Comparison of ENCODE assay signal across 1 cellular context in the genomic region with DNA sequence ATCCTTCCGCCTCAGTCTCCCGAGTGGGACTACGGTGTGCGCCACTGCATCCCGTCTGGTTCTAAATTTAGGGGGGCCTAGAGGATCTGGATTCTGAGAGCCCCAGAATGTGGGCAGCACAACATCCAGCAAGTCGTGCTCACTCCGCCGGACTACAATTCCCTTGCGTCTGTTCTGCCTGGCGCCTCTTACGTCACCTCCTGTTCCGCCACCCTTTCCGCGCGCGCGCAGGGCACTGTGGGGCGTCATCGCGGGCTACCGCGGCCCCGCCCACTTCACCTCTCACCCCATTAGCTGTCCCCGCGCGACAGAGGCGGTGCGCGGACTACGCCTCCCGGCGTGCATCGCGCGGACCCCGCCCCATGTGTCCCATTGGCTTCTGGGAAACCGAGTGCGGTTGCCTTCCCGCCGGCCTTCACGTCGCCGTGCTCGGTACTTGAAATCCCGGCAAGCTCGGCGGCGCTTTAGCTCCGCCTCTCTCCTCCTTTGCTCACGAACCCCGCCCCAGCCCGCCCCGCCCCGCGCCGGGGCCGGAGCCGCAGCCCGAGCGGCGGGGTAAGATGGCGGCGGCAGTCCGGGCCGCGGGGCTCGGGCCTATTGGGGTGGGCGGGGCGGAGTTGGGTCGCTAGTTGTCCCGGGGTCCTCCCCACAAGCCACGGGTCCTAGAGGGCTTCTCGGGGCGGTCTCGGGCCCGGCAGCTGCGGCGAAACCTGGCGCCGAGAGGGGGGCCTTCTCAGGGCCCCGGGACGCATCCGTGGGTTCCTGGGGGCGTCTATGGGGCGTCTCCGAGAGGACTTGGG.
TF ChIP-seq lines count a peak whose summit lies in the region.

A gene with protein sequence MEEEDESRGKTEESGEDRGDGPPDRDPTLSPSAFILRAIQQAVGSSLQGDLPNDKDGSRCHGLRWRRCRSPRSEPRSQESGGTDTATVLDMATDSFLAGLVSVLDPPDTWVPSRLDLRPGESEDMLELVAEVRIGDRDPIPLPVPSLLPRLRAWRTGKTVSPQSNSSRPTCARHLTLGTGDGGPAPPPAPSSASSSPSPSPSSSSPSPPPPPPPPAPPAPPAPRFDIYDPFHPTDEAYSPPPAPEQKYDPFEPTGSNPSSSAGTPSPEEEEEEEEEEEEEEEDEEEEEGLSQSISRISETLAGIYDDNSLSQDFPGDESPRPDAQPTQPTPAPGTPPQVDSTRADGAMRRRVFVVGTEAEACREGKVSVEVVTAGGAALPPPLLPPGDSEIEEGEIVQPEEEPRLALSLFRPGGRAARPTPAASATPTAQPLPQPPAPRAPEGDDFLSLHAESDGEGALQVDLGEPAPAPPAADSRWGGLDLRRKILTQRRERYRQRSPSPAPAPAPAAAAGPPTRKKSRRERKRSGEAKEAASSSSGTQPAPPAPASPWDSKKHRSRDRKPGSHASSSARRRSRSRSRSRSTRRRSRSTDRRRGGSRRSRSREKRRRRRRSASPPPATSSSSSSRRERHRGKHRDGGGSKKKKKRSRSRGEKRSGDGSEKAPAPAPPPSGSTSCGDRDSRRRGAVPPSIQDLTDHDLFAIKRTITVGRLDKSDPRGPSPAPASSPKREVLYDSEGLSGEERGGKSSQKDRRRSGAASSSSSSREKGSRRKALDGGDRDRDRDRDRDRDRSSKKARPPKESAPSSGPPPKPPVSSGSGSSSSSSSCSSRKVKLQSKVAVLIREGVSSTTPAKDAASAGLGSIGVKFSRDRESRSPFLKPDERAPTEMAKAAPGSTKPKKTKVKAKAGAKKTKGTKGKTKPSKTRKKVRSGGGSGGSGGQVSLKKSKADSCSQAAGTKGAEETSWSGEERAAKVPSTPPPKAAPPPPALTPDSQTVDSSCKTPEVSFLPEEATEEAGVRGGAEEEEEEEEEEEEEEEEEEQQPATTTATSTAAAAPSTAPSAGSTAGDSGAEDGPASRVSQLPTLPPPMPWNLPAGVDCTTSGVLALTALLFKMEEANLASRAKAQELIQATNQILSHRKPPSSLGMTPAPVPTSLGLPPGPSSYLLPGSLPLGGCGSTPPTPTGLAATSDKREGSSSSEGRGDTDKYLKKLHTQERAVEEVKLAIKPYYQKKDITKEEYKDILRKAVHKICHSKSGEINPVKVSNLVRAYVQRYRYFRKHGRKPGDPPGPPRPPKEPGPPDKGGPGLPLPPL (plus strand): TSS at position 522 of the 800 bp plus-strand sequence. CDS start 2,818 bp downstream, outside the sequence.

TF ChIP-seq in H1, 55 proteins besides CTCF, POLR2A, EP300 and RAD21 (continued from another document):
- peak; percentile 90 for TF ChIP-seq SIX5 (IDR thresholded peaks at IDR 0.05; ENCODE audit: low read depth, low read length)
- TF ChIP-seq BACH1 (IDR thresholded peaks at IDR 0.05; ENCODE audit: low read length) = peak; percentile 99
- TF ChIP-seq TBP (IDR thresholded peaks at IDR 0.05; ENCODE audit: low read depth, low read length) = no peak
- TF ChIP-seq KDM1A (IDR thresholded peaks at IDR 0.05; ENCODE audit: borderline replicate concordance, low read length) = no peak
- TF ChIP-seq GTF2F1 (IDR thresholded peaks at IDR 0.05; ENCODE audit: borderline replicate concordance, low read depth, low read length) = no peak
- TF ChIP-seq CEBPB (IDR thresholded peaks at IDR 0.05; ENCODE audit: low read depth, low read length) = peak; percentile 72
- TF ChIP-seq TCF12 (IDR thresholded peaks at IDR 0.05; ENCODE audit: low read depth, low read length) = no peak
- peak; percentile 93 for TF ChIP-seq SP4 (IDR thresholded peaks at IDR 0.05; ENCODE audit: low read length)
- peak; percentile 98 to 99 for TF ChIP-seq HDAC2 (IDR thresholded peaks at IDR 0.05; ENCODE audit: borderline replicate concordance in 1 of 2, low read depth in 2 of 2, low read length in 2 of 2)
- TF ChIP-seq TAF7 (optimal IDR thresholded peaks at IDR 0.05; ENCODE audit: borderline replicate concordance, low read depth, low read length) = peak; percentile 22
- TF ChIP-seq JUND (IDR thresholded peaks at IDR 0.05; ENCODE audit: low read length) = peak; percentile 77
- TF ChIP-seq BRCA1 (IDR thresholded peaks at IDR 0.05; ENCODE audit: low read depth, low read length) = no peak
- peak; percentile 74; the same call in 1 of the 2 replicates for TF ChIP-seq GABPA (IDR thresholded peaks at IDR 0.05; ENCODE audit: borderline replicate concordance, insufficient read depth, low read length)
- TF ChIP-seq CBX5 (IDR thresholded peaks at IDR 0.05; ENCODE audit: low read depth, low read length) = no peak
- TF ChIP-seq PHF8 (conservative IDR thresholded peaks at IDR 0.05; ENCODE audit: low read depth, low read length) = peak; percentile 80
- peak; percentile 50; the same call in 1 of the 2 replicates for TF ChIP-seq TEAD4 (IDR thresholded peaks at IDR 0.05; ENCODE audit: low read depth, low read length)
